42 cellular contexts compared by ENCODE assay signal in genomic region chrX:104285201-104285600, GRCh38. TPM values are rescaled to one million over a fixed set of nuclear protein-coding genes. Genes with fewer than 3 reads are reported as not detected.
"Had no signal": no experiment of that assay in that cellular context is flagged by ENCODE, and none has a peak within 500 bp of the region (broad histone marks: within the 10 kb centered on the region; RNA-seq: fewer than 3 reads in every experiment).

No MANE protein-coding gene starts in this region.

- FAIRE-seq: bronchial epithelial cell had no signal

- H3K27ac ChIP-seq: adrenal gland, ascending aorta, body of pancreas, brain microvascular endothelial cell, breast epithelium, cardiac muscle cell had no signal

- DNase-seq: activated effector memory CD4-positive, alpha-beta T cell treated with anti-CD3 and anti-CD28 coated beads, Interleukin-2, amount 50 U/mL, for 16 hours; activated effector memory CD4-positive, alpha-beta T cell treated with Interleukin-2 at 50 U/mL for 16 hours; activated gamma-delta T cell; activated gamma-delta T cell treated with Interleukin-2 at 50 U/mL for 16 hours; activated naive CD4-positive, alpha-beta T cell; activated naive CD4-positive, alpha-beta T cell treated with anti-CD3 and anti-CD28 coated beads for 36 hours; activated naive CD4-positive, alpha-beta T cell treated with anti-CD3 and anti-CD28 coated beads, Interleukin-2, amount 10 ng/mL, durations not matched to agents 7 days and 5 days; activated naive CD4-positive, alpha-beta T cell treated with anti-CD3 and anti-CD28 coated beads, Interleukin-2, amount 50 U/mL, for 16 hours; activated naive CD4-positive, alpha-beta T cell treated with Interleukin-2 at 50 U/mL for 16 hours; activated naive CD8-positive, alpha-beta T cell treated with anti-CD3 and anti-CD28 coated beads for 36 hours; activated naive CD8-positive, alpha-beta T cell treated with anti-CD3 and anti-CD28 coated beads, Interleukin-2, amount 10 ng/mL, durations not matched to agents 7 days and 5 days; activated naive CD8-positive, alpha-beta T cell treated with anti-CD3 and anti-CD28 coated beads, Interleukin-2, amount 50 U/mL, for 24 hours; activated T-cell treated with anti-CD3 and anti-CD28 coated beads, Interleukin-2, amount 50 U/mL, for 1 hour; activated T-cell treated with anti-CD3 and anti-CD28 coated beads, Interleukin-2, amount 50 U/mL, for 24 hours; activated T-cell treated with anti-CD3 and anti-CD28 coated beads, Interleukin-2, amount 50 U/mL, for 4 hours; activated T-cell treated with anti-CD3 and anti-CD28 coated beads, Interleukin-2, amount 50 U/mL, for 48 hours; activated T-cell treated with anti-CD3 and anti-CD28 coated beads, Interleukin-2, amount 50 U/mL, for 72 hours; amniotic stem cell; amygdala; anterior cingulate cortex; aorta; body of pancreas; brain microvascular endothelial cell; caudate nucleus; cerebellar nuclear complex had no signal

- H3K36me3 ChIP-seq: adrenal gland, ascending aorta, brain microvascular endothelial cell, breast epithelium, cardiac muscle cell had no signal

- H3K4me1 ChIP-seq: adrenal gland, body of pancreas, breast epithelium had no signal

- H3K27me3 Mint-ChIP-seq: activated naive CD4-positive, alpha-beta T cell treated with anti-CD3 and anti-CD28 coated beads, Interleukin-2, amount 10 ng/mL, durations not matched to agents 7 days and 5 days; activated naive CD8-positive, alpha-beta T cell treated with anti-CD3 and anti-CD28 coated beads, Interleukin-2, amount 50 U/mL, for 24 hours; brain had no signal

- H3K27me3 ChIP-seq: ascending aorta, body of pancreas, brain microvascular endothelial cell had no signal

- H3K27ac Mint-ChIP-seq: activated naive CD4-positive, alpha-beta T cell treated with anti-CD3 and anti-CD28 coated beads for 36 hours; activated naive CD4-positive, alpha-beta T cell treated with anti-CD3 and anti-CD28 coated beads, Interleukin-2, amount 10 ng/mL, durations not matched to agents 7 days and 5 days; activated naive CD4-positive, alpha-beta T cell treated with anti-CD3 and anti-CD28 coated beads, Interleukin-2, amount 50 U/mL, for 24 hours; activated naive CD4-positive, alpha-beta T cell treated with anti-CD3 and anti-CD28 coated beads, Interleukin-2, amount 50 U/mL, for 72 hours; activated naive CD8-positive, alpha-beta T cell; activated naive CD8-positive, alpha-beta T cell treated with anti-CD3 and anti-CD28 coated beads for 36 hours; activated naive CD8-positive, alpha-beta T cell treated with anti-CD3 and anti-CD28 coated beads, Interleukin-2, amount 10 ng/mL, durations not matched to agents 7 days and 5 days; activated naive CD8-positive, alpha-beta T cell treated with anti-CD3 and anti-CD28 coated beads, Interleukin-2, amount 50 U/mL, for 24 hours; activated T-cell treated with anti-CD3 and anti-CD28 coated beads, Interleukin-2, amount 50 U/mL, for 24 hours; activated T-cell treated with anti-CD3 and anti-CD28 coated beads, Interleukin-2, amount 50 U/mL, for 72 hours; activated T-helper 1 cell treated with anti-CD3 and anti-CD28 coated beads, Interleukin-12 subunit alpha, Interleukin-12 subunit beta, Interleukin-2, Interleukin-4 antibody, amounts not matched to agents 30 ng/mL and 10 ng/mL and 1 ng/mL, durations not matched to agents 14 hours and 24 hours and 36 hours; activated T-helper 17 cell treated with anti-CD3 and anti-CD28 coated beads, Interleukin-2, amount 50 U/mL, for 72 hours; activated T-helper 2 cell treated with anti-CD3 and anti-CD28 coated beads, Interferon-gamma antibody, Interleukin-2, Interleukin-4, amounts not matched to agents 10 μg/mL and 5 μg/mL and 100 μg/mL, durations not matched to agents 14 hours and 24 hours and 36 hours; brain had no signal

- H3K9me3 ChIP-seq: adrenal gland, ascending aorta, body of pancreas, breast epithelium had no signal

- H3K4me3 ChIP-seq: adrenal gland, ascending aorta, body of pancreas, breast epithelium, cardiac muscle cell had no signal

- H3K36me3 Mint-ChIP-seq: activated naive CD4-positive, alpha-beta T cell treated with anti-CD3 and anti-CD28 coated beads, Interleukin-2, amount 10 ng/mL, durations not matched to agents 7 days and 5 days; activated naive CD4-positive, alpha-beta T cell treated with anti-CD3 and anti-CD28 coated beads, Interleukin-2, amount 50 U/mL, for 24 hours; activated naive CD4-positive, alpha-beta T cell treated with anti-CD3 and anti-CD28 coated beads, Interleukin-2, amount 50 U/mL, for 72 hours; activated naive CD8-positive, alpha-beta T cell; activated naive CD8-positive, alpha-beta T cell treated with anti-CD3 and anti-CD28 coated beads for 36 hours; activated naive CD8-positive, alpha-beta T cell treated with anti-CD3 and anti-CD28 coated beads, Interleukin-2, amount 10 ng/mL, durations not matched to agents 7 days and 5 days; brain had no signal

- ATAC-seq: activated naive CD4-positive, alpha-beta T cell treated with anti-CD3 and anti-CD28 coated beads, Interleukin-2, amount 50 U/mL, for 72 hours; activated naive CD8-positive, alpha-beta T cell treated with anti-CD3 and anti-CD28 coated beads, Interleukin-2, amount 50 U/mL, for 24 hours; activated T-cell treated with anti-CD3 and anti-CD28 coated beads, Interleukin-2, amount 50 U/mL, for 4 hours; activated T-cell treated with anti-CD3 and anti-CD28 coated beads, Interleukin-2, amount 50 U/mL, for 72 hours; activated T-helper 17 cell treated with anti-CD3 and anti-CD28 coated beads, Interleukin-2, amount 50 U/mL, for 72 hours; body of pancreas had no signal

- H3K4me1 Mint-ChIP-seq: activated naive CD4-positive, alpha-beta T cell treated with anti-CD3 and anti-CD28 coated beads, Interleukin-2, amount 10 ng/mL, durations not matched to agents 7 days and 5 days; activated naive CD4-positive, alpha-beta T cell treated with anti-CD3 and anti-CD28 coated beads, Interleukin-2, amount 50 U/mL, for 24 hours; activated naive CD8-positive, alpha-beta T cell treated with anti-CD3 and anti-CD28 coated beads for 36 hours; activated naive CD8-positive, alpha-beta T cell treated with anti-CD3 and anti-CD28 coated beads, Interleukin-2, amount 10 ng/mL, durations not matched to agents 7 days and 5 days; activated naive CD8-positive, alpha-beta T cell treated with anti-CD3 and anti-CD28 coated beads, Interleukin-2, amount 50 U/mL, for 24 hours; central memory CD8-positive, alpha-beta T cell had no signal

- H3K4me3 Mint-ChIP-seq: activated naive CD4-positive, alpha-beta T cell treated with anti-CD3 and anti-CD28 coated beads for 36 hours; activated naive CD4-positive, alpha-beta T cell treated with anti-CD3 and anti-CD28 coated beads, Interleukin-2, amount 10 ng/mL, durations not matched to agents 7 days and 5 days; activated naive CD4-positive, alpha-beta T cell treated with anti-CD3 and anti-CD28 coated beads, Interleukin-2, amount 50 U/mL, for 24 hours; activated naive CD8-positive, alpha-beta T cell; activated naive CD8-positive, alpha-beta T cell treated with anti-CD3 and anti-CD28 coated beads for 36 hours; activated naive CD8-positive, alpha-beta T cell treated with anti-CD3 and anti-CD28 coated beads, Interleukin-2, amount 10 ng/mL, durations not matched to agents 7 days and 5 days; activated naive CD8-positive, alpha-beta T cell treated with anti-CD3 and anti-CD28 coated beads, Interleukin-2, amount 50 U/mL, for 24 hours; activated T-cell treated with anti-CD3 and anti-CD28 coated beads, Interleukin-2, amount 50 U/mL, for 24 hours; activated T-cell treated with anti-CD3 and anti-CD28 coated beads, Interleukin-2, amount 50 U/mL, for 4 hours; activated T-cell treated with anti-CD3 and anti-CD28 coated beads, Interleukin-2, amount 50 U/mL, for 72 hours; activated T-helper 1 cell treated with anti-CD3 and anti-CD28 coated beads, Interleukin-12 subunit alpha, Interleukin-12 subunit beta, Interleukin-2, Interleukin-4 antibody, amounts not matched to agents 30 ng/mL and 10 ng/mL and 1 ng/mL, durations not matched to agents 14 hours and 24 hours and 36 hours; activated T-helper 17 cell treated with anti-CD3 and anti-CD28 coated beads, Interleukin-2, amount 50 U/mL, for 72 hours; brain; central memory CD8-positive, alpha-beta T cell had no signal

- H3K9me3 Mint-ChIP-seq: activated naive CD4-positive, alpha-beta T cell treated with anti-CD3 and anti-CD28 coated beads for 36 hours; activated naive CD4-positive, alpha-beta T cell treated with anti-CD3 and anti-CD28 coated beads, Interleukin-2, amount 10 ng/mL, durations not matched to agents 7 days and 5 days; activated naive CD4-positive, alpha-beta T cell treated with anti-CD3 and anti-CD28 coated beads, Interleukin-2, amount 50 U/mL, for 24 hours; activated naive CD4-positive, alpha-beta T cell treated with anti-CD3 and anti-CD28 coated beads, Interleukin-2, amount 50 U/mL, for 72 hours; activated naive CD8-positive, alpha-beta T cell treated with anti-CD3 and anti-CD28 coated beads for 36 hours; activated naive CD8-positive, alpha-beta T cell treated with anti-CD3 and anti-CD28 coated beads, Interleukin-2, amount 10 ng/mL, durations not matched to agents 7 days and 5 days; activated naive CD8-positive, alpha-beta T cell treated with anti-CD3 and anti-CD28 coated beads, Interleukin-2, amount 50 U/mL, for 24 hours; activated T-cell treated with anti-CD3 and anti-CD28 coated beads, Interleukin-2, amount 50 U/mL, for 24 hours; activated T-cell treated with anti-CD3 and anti-CD28 coated beads, Interleukin-2, amount 50 U/mL, for 4 hours; activated T-cell treated with anti-CD3 and anti-CD28 coated beads, Interleukin-2, amount 50 U/mL, for 72 hours; activated T-helper 1 cell treated with anti-CD3 and anti-CD28 coated beads, Interleukin-12 subunit alpha, Interleukin-12 subunit beta, Interleukin-2, Interleukin-4 antibody, amounts not matched to agents 30 ng/mL and 10 ng/mL and 1 ng/mL, durations not matched to agents 14 hours and 24 hours and 36 hours; activated T-helper 17 cell treated with anti-CD3 and anti-CD28 coated beads, Interleukin-2, amount 50 U/mL, for 72 hours; activated T-helper 2 cell treated with anti-CD3 and anti-CD28 coated beads, Interferon-gamma antibody, Interleukin-2, Interleukin-4, amounts not matched to agents 10 μg/mL and 5 μg/mL and 100 μg/mL, durations not matched to agents 14 hours and 24 hours and 36 hours; central memory CD8-positive, alpha-beta T cell had no signal

RNA-seq across cellular contexts. Expression of gene ESX1, which starts 30.5 kb away (rescaled TPM):
- total RNA-seq: activated naive CD4-positive, alpha-beta T cell treated with anti-CD3 and anti-CD28 coated beads for 36 hours; activated naive CD4-positive, alpha-beta T cell treated with anti-CD3 and anti-CD28 coated beads, Interleukin-2, amount 50 U/mL, for 72 hours; activated naive CD8-positive, alpha-beta T cell treated with anti-CD3 and anti-CD28 coated beads for 36 hours; activated naive CD8-positive, alpha-beta T cell treated with anti-CD3 and anti-CD28 coated beads, Interleukin-2, amount 10 ng/mL, durations not matched to agents 7 days and 5 days; activated T-cell treated with anti-CD3 and anti-CD28 coated beads, Interleukin-2, amount 50 U/mL, for 4 hours; activated T-cell treated with anti-CD3 and anti-CD28 coated beads, Interleukin-2, amount 50 U/mL, for 72 hours; activated T-helper 1 cell treated with anti-CD3 and anti-CD28 coated beads, Interleukin-12 subunit alpha, Interleukin-12 subunit beta, Interleukin-2, Interleukin-4 antibody, amounts not matched to agents 30 ng/mL and 10 ng/mL and 1 ng/mL, durations not matched to agents 14 hours and 24 hours and 36 hours; activated T-helper 17 cell treated with anti-CD3 and anti-CD28 coated beads, Interleukin-2, amount 50 U/mL, for 72 hours; adrenal gland; aorta; ascending aorta; body of pancreas; breast epithelium; bronchial epithelial cell; cardiac muscle cell; cardiac septum; cerebellum; chondrocyte had no signal
- polyA plus RNA-seq: adipose tissue, adrenal gland, aorta, cardiac muscle cell had no signal
